Comparison of ENCODE assay signal across 8 cellular contexts in the genomic region with DNA sequence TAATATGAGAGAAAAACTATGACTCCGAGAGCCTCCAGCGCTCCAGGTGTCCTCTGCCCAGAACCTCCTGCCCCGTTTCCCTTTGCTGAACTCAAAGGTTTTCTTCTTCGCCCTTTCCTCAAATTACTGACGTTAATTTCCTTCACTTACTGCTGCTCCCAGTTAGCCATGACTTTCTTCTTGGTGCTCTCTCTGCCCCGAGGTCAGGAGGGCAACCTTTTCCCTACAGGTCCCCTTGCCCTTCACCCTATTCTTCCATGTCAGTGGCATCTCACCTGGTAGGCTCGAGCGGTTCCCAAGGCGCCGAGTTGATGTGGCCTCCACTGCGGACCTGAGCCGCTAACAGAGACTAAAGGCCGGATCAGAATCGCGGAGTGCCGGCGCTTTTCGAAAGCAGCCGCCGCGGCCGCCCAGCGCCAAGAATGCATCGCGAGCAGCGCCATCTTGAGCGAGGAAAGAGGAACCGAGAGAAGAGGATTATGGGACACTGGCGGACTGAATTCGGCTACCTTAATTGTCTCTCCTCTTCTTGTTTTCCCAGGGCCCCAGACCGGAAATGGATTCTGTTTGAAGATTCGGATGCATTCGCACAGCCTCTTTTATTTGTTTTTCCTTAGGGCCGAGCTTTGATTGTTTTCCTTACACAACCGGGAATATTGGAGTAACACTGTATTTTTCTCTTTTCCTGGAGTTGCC.
DNase-seq lines count a peak whose midpoint lies in the region; TF ChIP-seq lines count a peak whose summit lies in the region.

A gene (minus strand): TSS at position 454 of the 696 bp plus-strand sequence. CDS start 11 bp downstream, at position 443.

- H3K36me3 ChIP-seq in NT2/D1 (ENCODE audit: insufficient read depth, insufficient read length, low read length) = peaks cover 10% of the 10 kb centered on the region

- H3K27me3 ChIP-seq in NT2/D1 (ENCODE audit: insufficient read depth, insufficient read length) = no peaks in the 10 kb centered on the region

- H3K9me3 ChIP-seq in NT2/D1 (ENCODE audit: insufficient read depth, low read length) = no peaks in the 10 kb centered on the region

- peak within 1 kb of the TSS; percentile 86 for H3K9ac ChIP-seq in NT2/D1 (ENCODE audit: insufficient read length, low read depth)

- peak; percentile 70 for DNase-seq in COLO829 (ENCODE audit: low spot score)
- DNase-seq in GM20000 (ENCODE audit: low spot score) = peak; percentile 39
- peak in 70 of 76 experiments; percentile 0 to 63 (median 18) for DNase-seq in HUDEP-2 (lab: John Stamatoyannopoulos, UW; ENCODE audit: unreplicated experiment in 76 of 76)
- DNase-seq in NT2/D1 (ENCODE audit: low read depth, low spot score) = peak; percentile 49
- DNase-seq in activated CD8-positive, alpha-beta memory T cell treated with anti-CD3 and anti-CD28 coated beads, Interleukin-2, amount 50 U/mL, for 48 hours = peak; percentile 71
- DNase-seq in epithelial cell of esophagus (ENCODE audit: low read depth) = peak; percentile 68
- peak; percentile 58 for DNase-seq in middle frontal gyrus (ENCODE audit: extremely low spot score, low spot score)
- peak; percentile 14 to 23 for DNase-seq in stimulated activated CD8-positive, alpha-beta memory T cell treated with anti-CD3 and anti-CD28 coated beads, Interleukin-2, amount 100 ng/mL, for 1 hour (ENCODE audit: low read depth in 2 of 2)

- H3K4me3 ChIP-seq in NT2/D1 (ENCODE audit: insufficient read length, low read depth) = peak within 1 kb of the TSS; percentile 73
- peak within 1 kb of the TSS; percentile 75 for H3K4me3 ChIP-seq in epithelial cell of esophagus (ENCODE audit: low read length)

- H3K4me1 ChIP-seq in NT2/D1 (ENCODE audit: insufficient read depth, insufficient read length) = no peaks in the 10 kb centered on the region

- no peak for TF ChIP-seq CTCF in GM20000 (IDR thresholded peaks at IDR 0.05; ENCODE audit: extremely low read depth, missing control alignments)
- no peak for TF ChIP-seq CTCF in epithelial cell of esophagus (IDR thresholded peaks at IDR 0.05; ENCODE audit: insufficient read depth, low read depth, low read length, missing control alignments)

Comparison
In these comparisons a context has a peak if more than half of its experiments do, and no peak if none do; other contexts are left out.
1. Peak in every context shown above with its lines: DNase-seq and H3K4me3 ChIP-seq.
2. DNase-seq: peak in every context shown above with its lines; median percentile 71 in activated CD8-positive, alpha-beta memory T cell treated with anti-CD3 and anti-CD28 coated beads, Interleukin-2, amount 50 U/mL, for 48 hours; 70 in COLO829; 68 in epithelial cell of esophagus; 58 in middle frontal gyrus; 49 in NT2/D1; 39 in GM20000; 18 in HUDEP-2; 18 in stimulated activated CD8-positive, alpha-beta memory T cell treated with anti-CD3 and anti-CD28 coated beads, Interleukin-2, amount 100 ng/mL, for 1 hour.